Comparison of ENCODE assay signal across 17 cellular contexts in genomic region chr5:143448518-143448917, GRCh38. TPM values are rescaled to one million over a fixed set of nuclear protein-coding genes. Genes with fewer than 3 reads are reported as not detected.
A peak's percentile ranks its signal among the peaks of the same experiment; 100 is the strongest.
DNase-seq lines count a peak whose midpoint lies in the region; ATAC-seq and TF ChIP-seq lines count a peak whose summit lies in the region.
"Had no signal": no experiment of that assay in that cellular context is flagged by ENCODE, and none has a peak within 500 bp of the region (broad histone marks: within the 10 kb centered on the region; RNA-seq: fewer than 3 reads in every experiment).

No MANE protein-coding gene starts in this region.

- no peaks in the 10 kb centered on the region for H3K9me2 ChIP-seq in MM.1S (replicated peaks; ENCODE audit: insufficient read depth, low read length)

- no peak overlapping the region for H2AFZ ChIP-seq in MM.1S (ENCODE audit: low read length)

- no peaks in the 10 kb centered on the region for H3K27me3 Mint-ChIP-seq in CD4-positive, alpha-beta T cell
- H3K27me3 Mint-ChIP-seq in effector memory CD8-positive, alpha-beta T cell = no peaks in the 10 kb centered on the region

- TF ChIP-seq EP300 in transverse colon (IDR thresholded peaks at IDR 0.05; ENCODE audit: low read depth) = no peak

- H3K4me1 Mint-ChIP-seq in CD4-positive, alpha-beta T cell (ENCODE audit: low read depth) = peaks cover 12% of the 10 kb centered on the region
- H3K4me1 Mint-ChIP-seq in effector memory CD8-positive, alpha-beta T cell (ENCODE audit: low read depth in 2 of 2) = peaks cover 0 to 2% of the 10 kb centered on the region in 2 donors

- ATAC-seq in CD4-positive, alpha-beta T cell (ENCODE audit: poor library complexity) = peak; percentile 75
- ATAC-seq in effector memory CD8-positive, alpha-beta T cell (replicated peaks) = peak; percentile 54
- ATAC-seq: left ventricle myocardium superior had no signal

- H3K27me3 ChIP-seq in CD4-positive, alpha-beta T cell (ENCODE audit: control insufficient read depth, insufficient read depth, low read length) = no peaks in the 10 kb centered on the region
- H3K27me3 ChIP-seq in MM.1S (replicated peaks; ENCODE audit: insufficient read depth, low read length) (no peaks in the 10 kb centered on the region), transverse colon (no peaks in the 10 kb centered on the region)
- H3K27me3 ChIP-seq: ovary, vagina had no signal

- H3K9ac ChIP-seq in MM.1S (ENCODE audit: low read length) = no peak overlapping the region

- H3K9me3 Mint-ChIP-seq in CD4-positive, alpha-beta T cell = no peaks in the 10 kb centered on the region
- no peaks in the 10 kb centered on the region for H3K9me3 Mint-ChIP-seq in effector memory CD8-positive, alpha-beta T cell

- H3K4me2 ChIP-seq in MM.1S (ENCODE audit: low read depth, low read length) = no peak overlapping the region

- H3K27ac Mint-ChIP-seq in CD4-positive, alpha-beta T cell = no peak overlapping the region
- peak overlapping the region in 1 of 2 donors; percentile 67 for H3K27ac Mint-ChIP-seq in effector memory CD8-positive, alpha-beta T cell

- TF ChIP-seq POLR2A in transverse colon (IDR thresholded peaks at IDR 0.05) = no peak

- no peaks in the 10 kb centered on the region for H4K20me1 ChIP-seq in MM.1S (ENCODE audit: insufficient read depth, low read length)

- no peaks in the 10 kb centered on the region for H3K36me3 ChIP-seq in MM.1S (replicated peaks; ENCODE audit: insufficient read depth, low read length)
- no peaks in the 10 kb centered on the region for H3K36me3 ChIP-seq in transverse colon
- H3K36me3 ChIP-seq: ovary, vagina had no signal

- CTCF ChIA-PET in CD4-positive, alpha-beta T cell (lab: Charles Lee) = no interaction called here

- H3K4me3 ChIP-seq in MM.1S (ENCODE audit: low read length) (no peak overlapping the region), transverse colon (no peak overlapping the region)
- H3K4me3 ChIP-seq: ovary, vagina had no signal

- no peak overlapping the region for H3K27ac ChIP-seq in CD4-positive, alpha-beta T cell (ENCODE audit: low read depth, low read length)
- no peak overlapping the region for H3K27ac ChIP-seq in MM.1S (ENCODE audit: low read length)
- H3K27ac ChIP-seq in transverse colon = no peak overlapping the region
- H3K27ac ChIP-seq: ovary, vagina had no signal

- intact Hi-C loops in CD4-positive, alpha-beta T cell (cut with DNase I, micrococcal nuclease) = no loop called here
- intact Hi-C loops in transverse colon (cut with DNase I; ENCODE audit: low total_unique reads) = no loop called here

- POLR2A ChIA-PET in CD4-positive, alpha-beta T cell (lab: Charles Lee) = no interaction called here

- no peaks in the 10 kb centered on the region for H3K79me2 ChIP-seq in MM.1S (ENCODE audit: low read length)

- H3K4me1 ChIP-seq in MM.1S (ENCODE audit: low read length) (no peaks in the 10 kb centered on the region), transverse colon (no peaks in the 10 kb centered on the region)
- H3K4me1 ChIP-seq: vagina had no signal

- in situ Hi-C loops in transverse colon (cut with MboI; ENCODE audit: low pct_ligation_motif_present in 1 of 4, low pct_unique_long_range_greater_than_20kb in 1 of 4, low sequenced_read_pairs in 3 of 4) = loop anchor here in 1 of 4 donors (25.0 kb wide), 1 partner anchor 364 kb away; the partner anchor contains the start of gene HMHB1

- no peak for TF ChIP-seq CTCF in CD4-positive, alpha-beta T cell (IDR thresholded peaks at IDR 0.05)
- TF ChIP-seq CTCF in GM10266 (IDR thresholded peaks at IDR 0.05; ENCODE audit: control insufficient read depth, insufficient read depth, low read depth, missing control alignments) = peak; percentile 26
- peak; percentile 17; the same call in 1 of the 2 replicates for TF ChIP-seq CTCF in MM.1S (IDR thresholded peaks at IDR 0.05; ENCODE audit: low read length)
- TF ChIP-seq CTCF in transverse colon (IDR thresholded peaks at IDR 0.05) = no peak

- H3K36me3 Mint-ChIP-seq in CD4-positive, alpha-beta T cell (ENCODE audit: low read depth) = no peaks in the 10 kb centered on the region
- H3K36me3 Mint-ChIP-seq in effector memory CD8-positive, alpha-beta T cell (ENCODE audit: insufficient read depth) = peaks cover 2% of the 10 kb centered on the region

- DNase-seq in CD4-positive, alpha-beta T cell = peak in 2 of 10 experiments; percentile 7 to 19
- DNase-seq in GM10266 (ENCODE audit: extremely low spot score) (no peak), MM.1S (no peak), NCI-H1417 treated with DMSO at 0.1 percent for 48 hours (lab: John Stamatoyannopoulos, UW) (no peak), transverse colon (no peak), HuH-7 (ENCODE audit: low spot score) (no peak)
- DNase-seq in effector memory CD8-positive, alpha-beta T cell = peak in 1 of 3 experiments; percentile 11
- DNase-seq: activated naive CD4-positive, alpha-beta T cell; C1 segment of cervical spinal cord; effector CD8-positive, alpha-beta T cell; left ventricle myocardium superior; NCI-H82; ovary; SHP77; stimulated activated naive CD4-positive, alpha-beta T cell treated with Interleukin-2 at 50 U/mL for 16 hours; T1000 had no signal

- H3K9me3 ChIP-seq in CD4-positive, alpha-beta T cell (ENCODE audit: control insufficient read depth, low read length) = no peaks in the 10 kb centered on the region
- H3K9me3 ChIP-seq in MM.1S (replicated peaks; ENCODE audit: insufficient read depth, low read length) (no peaks in the 10 kb centered on the region), transverse colon (no peaks in the 10 kb centered on the region)
- H3K9me3 ChIP-seq: ovary, vagina had no signal

- no peaks in the 10 kb centered on the region for H3F3A ChIP-seq in MM.1S (ENCODE audit: insufficient read depth, low read length)

- H3K4me3 Mint-ChIP-seq in CD4-positive, alpha-beta T cell = no peak overlapping the region
- H3K4me3 Mint-ChIP-seq in effector memory CD8-positive, alpha-beta T cell = no peak overlapping the region

RNA-seq across cellular contexts. Expression of gene NR3C1, which starts 45.0 kb away (rescaled TPM):
- 100 to 1,000 TPM; 168 to 191 TPM for total RNA-seq in CD4-positive, alpha-beta T cell
- total RNA-seq in transverse colon = 10 to 100 TPM in 3 of 4 donors, 1 to 10 TPM in 1; 8.4 to 37.7 (median 30.3) TPM

Comparison
In these comparisons a context has a peak if more than half of its experiments do, and no peak if none do; other contexts are left out.
1. CTCF ChIP-seq: peak in GM10266 (single experiment) and MM.1S (single experiment); none in CD4-positive, alpha-beta T cell (single experiment) and transverse colon (0 of 5).
2. RNA of gene NR3C1, which starts 45.0 kb away (total RNA-seq): 168 to 191 TPM in CD4-positive, alpha-beta T cell; 8.4 to 37.7 TPM in transverse colon; every median in the first group is over 4 times any median in the second.